Comparison of ENCODE assay signal across 13 cellular contexts in the genomic region with DNA sequence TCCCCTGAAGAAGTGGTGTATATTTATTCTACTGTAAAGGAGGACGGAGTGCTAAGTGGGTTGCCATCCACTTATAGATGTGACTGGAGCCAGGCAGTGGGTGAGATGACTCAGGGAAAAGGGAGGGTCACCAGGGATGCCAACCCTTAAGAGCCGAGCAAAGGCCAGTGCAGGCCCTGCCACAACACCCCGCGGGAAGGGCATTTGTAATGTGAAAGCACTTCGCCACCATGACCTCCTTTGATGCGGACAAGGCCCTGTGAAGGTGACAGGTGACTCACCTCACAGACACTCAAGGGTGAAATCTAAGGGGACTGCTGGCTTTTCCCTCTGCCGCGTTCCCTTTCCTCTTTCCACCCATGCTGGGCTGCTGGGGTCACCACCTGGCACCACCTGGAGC. TPM values are rescaled to one million over a fixed set of nuclear protein-coding genes. Genes with fewer than 3 reads are reported as not detected.
DNase-seq lines count a peak whose midpoint lies in the region; ATAC-seq, FAIRE-seq and TF ChIP-seq lines count a peak whose summit lies in the region.
"Had no signal": no experiment of that assay in that cellular context is flagged by ENCODE, and none has a peak within 500 bp of the region (broad histone marks: within the 10 kb centered on the region; RNA-seq: fewer than 3 reads in every experiment).

No MANE protein-coding gene starts in this region.

- intact Hi-C loops in activated CD4-positive, alpha-beta memory T cell treated with anti-CD3 and anti-CD28 coated beads for 36 hours (cut with micrococcal nuclease) = loop anchor here (2.0 to 5.0 kb wide), 2 partner anchors 169 to 726 kb away; partner anchors contain the start of genes BABAM2 and RBKS
- intact Hi-C loops in PC-3 (cut with micrococcal nuclease) = no loop called here
- intact Hi-C loops in left ventricle myocardium inferior (cut with micrococcal nuclease) = no loop called here

- BruUV-seq in PC-3 (replicated peaks; lab: Mats Ljungman, UMichigan) = no TSS peak

- no peaks in the 10 kb centered on the region for H3K79me2 ChIP-seq in PC-3 (ENCODE audit: low read length)
- H3K79me2 ChIP-seq in smooth muscle cell (ENCODE audit: low read depth) = no peaks in the 10 kb centered on the region

- H3K9me2 ChIP-seq in PC-3 (replicated peaks; ENCODE audit: low read length) = no peaks in the 10 kb centered on the region

- no peak overlapping the region for H3K4me3 ChIP-seq in PC-3 (ENCODE audit: low read length)
- no peak overlapping the region for H3K4me3 ChIP-seq in left ventricle myocardium inferior
- H3K4me3 ChIP-seq in smooth muscle cell = no peak overlapping the region

- no peaks in the 10 kb centered on the region for H4K20me1 ChIP-seq in PC-3 (ENCODE audit: low read length)
- H4K20me1 ChIP-seq in smooth muscle cell (ENCODE audit: low read depth) = no peaks in the 10 kb centered on the region

- H3K36me3 Mint-ChIP-seq in activated CD4-positive, alpha-beta memory T cell treated with anti-CD3 and anti-CD28 coated beads for 36 hours = no peaks in the 10 kb centered on the region
- H3K36me3 Mint-ChIP-seq in activated CD4-positive, alpha-beta memory T cell treated with anti-CD3 and anti-CD28 coated beads, Interleukin-2, amount 10 ng/mL, durations not matched to agents 7 days and 5 days (ENCODE audit: low read depth) = no peaks in the 10 kb centered on the region

- no peak overlapping the region for H3K4me3 Mint-ChIP-seq in activated CD4-positive, alpha-beta memory T cell treated with anti-CD3 and anti-CD28 coated beads for 36 hours
- H3K4me3 Mint-ChIP-seq in activated CD4-positive, alpha-beta memory T cell treated with anti-CD3 and anti-CD28 coated beads, Interleukin-2, amount 10 ng/mL, durations not matched to agents 7 days and 5 days = no peak overlapping the region
- H3K4me3 Mint-ChIP-seq: activated B cell treated with CpG ODN at 0.5 μM for 24 hours; central memory CD8-positive, alpha-beta T cell had no signal

- H3K36me3 ChIP-seq in PC-3 (ENCODE audit: low read depth, low read length) (no peaks in the 10 kb centered on the region), left ventricle myocardium inferior (no peaks in the 10 kb centered on the region), smooth muscle cell (ENCODE audit: low read depth) (no peaks in the 10 kb centered on the region)

- TF ChIP-seq CTCF in PC-3 (conservative IDR thresholded peaks at IDR 0.05; ENCODE audit: low read depth, low read length) (no peak), left ventricle myocardium inferior (IDR thresholded peaks at IDR 0.05; ENCODE audit: borderline replicate concordance) (no peak), smooth muscle cell (IDR thresholded peaks at IDR 0.05; ENCODE audit: borderline replicate concordance, insufficient read depth, poor library complexity, severe bottlenecking) (no peak)

- H2AFZ ChIP-seq in PC-3 (ENCODE audit: low read length) (peak overlapping the region; percentile 39), smooth muscle cell (ENCODE audit: low read depth) (no peak overlapping the region)

- no peaks in the 10 kb centered on the region for H3K27me3 ChIP-seq in PC-3 (ENCODE audit: low read length)
- H3K27me3 ChIP-seq in left ventricle myocardium inferior (ENCODE audit: low read depth) = no peaks in the 10 kb centered on the region
- H3K27me3 ChIP-seq in smooth muscle cell (ENCODE audit: low read depth) = no peaks in the 10 kb centered on the region

- peaks cover 34% of the 10 kb centered on the region for H3K4me1 Mint-ChIP-seq in activated CD4-positive, alpha-beta memory T cell treated with anti-CD3 and anti-CD28 coated beads for 36 hours (ENCODE audit: low read depth)
- H3K4me1 Mint-ChIP-seq in activated CD4-positive, alpha-beta memory T cell treated with anti-CD3 and anti-CD28 coated beads, Interleukin-2, amount 10 ng/mL, durations not matched to agents 7 days and 5 days = peaks cover 38% of the 10 kb centered on the region

- DNase-seq in activated CD4-positive, alpha-beta memory T cell treated with anti-CD3 and anti-CD28 coated beads for 36 hours = peak; percentile 46
- no peak for DNase-seq in activated CD4-positive, alpha-beta memory T cell treated with anti-CD3 and anti-CD28 coated beads, Interleukin-2, amount 10 ng/mL, durations not matched to agents 7 days and 5 days
- DNase-seq in PC-3 (peak; percentile 58), left ventricle myocardium inferior (no peak), smooth muscle cell (lab: John Stamatoyannopoulos, UW; ENCODE audit: unreplicated experiment) (no peak), DMS79 (lab: John Stamatoyannopoulos, UW) (no peak), NCI-H345 (lab: John Stamatoyannopoulos, UW) (no peak), frontal cortex (ENCODE audit: low spot score in 2 of 2) (no peak)
- DNase-seq: activated B cell treated with CpG ODN at 0.5 μM for 24 hours; activated naive CD4-positive, alpha-beta T cell; head of caudate nucleus; NCI-H2081 had no signal

- H3K27ac ChIP-seq in PC-3 (ENCODE audit: low read length) (peak overlapping the region; percentile 63), left ventricle myocardium inferior (replicated peaks) (peak overlapping the region; percentile 76), smooth muscle cell (ENCODE audit: low read depth) (peak overlapping the region; percentile 20)

- H3F3A ChIP-seq in PC-3 (ENCODE audit: low read length, unreplicated experiment) (no peaks in the 10 kb centered on the region), smooth muscle cell (ENCODE audit: low read depth) (peaks cover 6% of the 10 kb centered on the region)

- H3K27ac Mint-ChIP-seq in activated CD4-positive, alpha-beta memory T cell treated with anti-CD3 and anti-CD28 coated beads for 36 hours = no peak overlapping the region
- no peak overlapping the region for H3K27ac Mint-ChIP-seq in activated CD4-positive, alpha-beta memory T cell treated with anti-CD3 and anti-CD28 coated beads, Interleukin-2, amount 10 ng/mL, durations not matched to agents 7 days and 5 days
- H3K27ac Mint-ChIP-seq: activated B cell treated with CpG ODN at 0.5 μM for 24 hours had no signal

- CTCF ChIA-PET in activated CD4-positive, alpha-beta memory T cell treated with anti-CD3 and anti-CD28 coated beads for 36 hours (lab: Charles Lee) = interaction anchor here (1.3 to 3.6 kb wide), 2 partner anchors 32 to 54 kb away, joined by 3 to 19 read pairs; no protein-coding TSS in a partner anchor
- CTCF ChIA-PET in activated CD4-positive, alpha-beta memory T cell treated with anti-CD3 and anti-CD28 coated beads, Interleukin-2, amount 10 ng/mL, durations not matched to agents 7 days and 5 days (lab: Charles Lee) = interaction anchor here (0.7 kb wide), 1 partner anchor 21 kb away, joined by 3 read pairs; no protein-coding TSS in a partner anchor
- CTCF ChIA-PET in PC-3 (lab: Charles Lee) = no interaction called here

- peaks cover 14% of the 10 kb centered on the region for H3K27me3 Mint-ChIP-seq in activated CD4-positive, alpha-beta memory T cell treated with anti-CD3 and anti-CD28 coated beads for 36 hours
- peaks cover 7% of the 10 kb centered on the region for H3K27me3 Mint-ChIP-seq in activated CD4-positive, alpha-beta memory T cell treated with anti-CD3 and anti-CD28 coated beads, Interleukin-2, amount 10 ng/mL, durations not matched to agents 7 days and 5 days

- H3K4me1 ChIP-seq in PC-3 (ENCODE audit: insufficient read depth, low read length) (peaks cover 51% of the 10 kb centered on the region), left ventricle myocardium inferior (peaks cover 64% of the 10 kb centered on the region), smooth muscle cell (ENCODE audit: low read depth) (peaks cover 14% of the 10 kb centered on the region)

- no peak for FAIRE-seq in frontal cortex (lab: Jason Lieb, UNC)

- peak; percentile 16; the same call in 1 of the 2 replicates for ATAC-seq in PC-3

- POLR2A ChIA-PET in activated CD4-positive, alpha-beta memory T cell treated with anti-CD3 and anti-CD28 coated beads for 36 hours (lab: Charles Lee) = no interaction called here
- POLR2A ChIA-PET in activated CD4-positive, alpha-beta memory T cell treated with anti-CD3 and anti-CD28 coated beads, Interleukin-2, amount 10 ng/mL, durations not matched to agents 7 days and 5 days (lab: Charles Lee) = no interaction called here
- POLR2A ChIA-PET in PC-3 (lab: Charles Lee; ENCODE audit: unreplicated experiment) = no interaction called here

- peak overlapping the region; percentile 31 for H3K4me2 ChIP-seq in PC-3 (ENCODE audit: low read length)
- no peak overlapping the region for H3K4me2 ChIP-seq in smooth muscle cell

- H3K9me3 Mint-ChIP-seq in activated CD4-positive, alpha-beta memory T cell treated with anti-CD3 and anti-CD28 coated beads for 36 hours = no peaks in the 10 kb centered on the region
- H3K9me3 Mint-ChIP-seq in activated CD4-positive, alpha-beta memory T cell treated with anti-CD3 and anti-CD28 coated beads, Interleukin-2, amount 10 ng/mL, durations not matched to agents 7 days and 5 days = no peaks in the 10 kb centered on the region
- H3K9me3 Mint-ChIP-seq: activated B cell treated with CpG ODN at 0.5 μM for 24 hours; central memory CD8-positive, alpha-beta T cell had no signal

- 46% methylated on average over 8 of the region's 8 CpGs for WGBS in smooth muscle cell (ENCODE audit: low lambda C conversion rate)

- H3K9ac ChIP-seq in PC-3 (ENCODE audit: low read length) (no peak overlapping the region), smooth muscle cell (ENCODE audit: low read depth) (no peak overlapping the region)

- H3K9me3 ChIP-seq in PC-3 (ENCODE audit: low read length) (no peaks in the 10 kb centered on the region), left ventricle myocardium inferior (replicated peaks) (no peaks in the 10 kb centered on the region), smooth muscle cell (replicated peaks; ENCODE audit: low read depth) (no peaks in the 10 kb centered on the region)

RNA-seq across cellular contexts. Expression of gene MRPL33, which starts 50.2 kb away (rescaled TPM):
- 10 to 100 TPM; 83.3 to 84.2 TPM for total RNA-seq in activated CD4-positive, alpha-beta memory T cell treated with anti-CD3 and anti-CD28 coated beads for 36 hours
- total RNA-seq in activated CD4-positive, alpha-beta memory T cell treated with anti-CD3 and anti-CD28 coated beads, Interleukin-2, amount 10 ng/mL, durations not matched to agents 7 days and 5 days = 10 to 100 TPM; 58.4 to 58.6 TPM
- total RNA-seq in PC-3 (2014; rRNA removed) (95.7 and 110 TPM in 2 replicates), left ventricle myocardium inferior (390 TPM), smooth muscle cell (94.5 and 142 TPM in 2 replicates), frontal cortex (56.7 TPM)
- 192 and 193 TPM in 2 replicates for polyA plus RNA-seq in smooth muscle cell

RNA-seq across cellular contexts. Expression of gene SLC4A1AP, which starts 57.6 kb away (rescaled TPM):
- total RNA-seq in activated CD4-positive, alpha-beta memory T cell treated with anti-CD3 and anti-CD28 coated beads for 36 hours = 10 to 100 TPM; 26.5 TPM
- 10 to 100 TPM; 27.3 to 27.9 TPM for total RNA-seq in activated CD4-positive, alpha-beta memory T cell treated with anti-CD3 and anti-CD28 coated beads, Interleukin-2, amount 10 ng/mL, durations not matched to agents 7 days and 5 days
- total RNA-seq in PC-3 (2014; rRNA removed) (29.1 and 30.3 TPM in 2 replicates), left ventricle myocardium inferior (21.3 TPM), smooth muscle cell (27.5 and 28.7 TPM in 2 replicates), frontal cortex (33.4 TPM)
- 26.2 and 29.7 TPM in 2 replicates for polyA plus RNA-seq in smooth muscle cell

RNA-seq across cellular contexts. Expression of gene SUPT7L, which starts 57.9 kb away (rescaled TPM):
- 10 to 100 TPM; 30.1 to 30.3 TPM for total RNA-seq in activated CD4-positive, alpha-beta memory T cell treated with anti-CD3 and anti-CD28 coated beads for 36 hours
- total RNA-seq in activated CD4-positive, alpha-beta memory T cell treated with anti-CD3 and anti-CD28 coated beads, Interleukin-2, amount 10 ng/mL, durations not matched to agents 7 days and 5 days = 10 to 100 TPM; 36.5 to 37.2 TPM
- total RNA-seq in PC-3 (2014; rRNA removed) (23.4 and 27.2 TPM in 2 replicates), left ventricle myocardium inferior (29.7 TPM), smooth muscle cell (27.6 and 29.8 TPM in 2 replicates), frontal cortex (24.5 TPM)
- 18.9 and 27.9 TPM in 2 replicates for polyA plus RNA-seq in smooth muscle cell

Comparison
In these comparisons a context has a peak if more than half of its experiments do, and no peak if none do; other contexts are left out.
1. DNase-seq: peak in activated CD4-positive, alpha-beta memory T cell treated with anti-CD3 and anti-CD28 coated beads for 36 hours (single experiment) and PC-3 (single experiment); none in activated CD4-positive, alpha-beta memory T cell treated with anti-CD3 and anti-CD28 coated beads, Interleukin-2, amount 10 ng/mL, durations not matched to agents 7 days and 5 days (single experiment), left ventricle myocardium inferior (single experiment), smooth muscle cell (single experiment), DMS79 (single experiment), NCI-H345 (single experiment) and frontal cortex (0 of 2).
2. H3K27ac ChIP-seq: peak in every context shown above with its lines; median percentile 76 in left ventricle myocardium inferior; 63 in PC-3; 20 in smooth muscle cell.